Comparison of ENCODE assay signal across 11 cellular contexts in genomic region chr14:25032092-25032784, GRCh38. TPM values are rescaled to one million over a fixed set of nuclear protein-coding genes. Genes with fewer than 3 reads are reported as not detected.
A peak's percentile ranks its signal among the peaks of the same experiment; 100 is the strongest.
DNase-seq lines count a peak whose midpoint lies in the region; ATAC-seq and TF ChIP-seq lines count a peak whose summit lies in the region.
"Had no signal": no experiment of that assay in that cellular context is flagged by ENCODE, and none has a peak within 500 bp of the region (broad histone marks: within the 10 kb centered on the region; RNA-seq: fewer than 3 reads in every experiment).

No MANE protein-coding gene starts in this region.

- H3K14ac ChIP-seq in neuronal stem cell (ENCODE audit: low read length): no peak overlapping the region

- H2BK15ac ChIP-seq in neuronal stem cell (ENCODE audit: low read length): no peak overlapping the region

- no peak overlapping the region for H2BK5ac ChIP-seq in neuronal stem cell (ENCODE audit: low read length)

- no CpG with 5 or more reads among the region's 10 CpGs for WGBS in neuronal stem cell (ENCODE audit: extremely low coverage in 2 of 2, insufficient read length in 2 of 2, insufficient replicate concordance in 1 of 2), 2 donors

- peak; percentile 51 for TF ChIP-seq CTCF in BE2C (IDR thresholded peaks at IDR 0.05; ENCODE audit: low read depth, low read length)
- peak; percentile 60 for TF ChIP-seq CTCF in GM12873 (IDR thresholded peaks at IDR 0.05; ENCODE audit: insufficient read depth, low read depth, low read length, missing control alignments)
- TF ChIP-seq CTCF in fibroblast of pulmonary artery (IDR thresholded peaks at IDR 0.05; ENCODE audit: low read length, missing control alignments): peak; percentile 30

- H2BK120ac ChIP-seq in neuronal stem cell (ENCODE audit: low read depth, low read length): no peak overlapping the region

- no peak overlapping the region for H3K27ac ChIP-seq in neuronal stem cell (replicated peaks; ENCODE audit: low read length)
- H3K27ac ChIP-seq: SJSA1 had no signal

- H2BK12ac ChIP-seq in neuronal stem cell (ENCODE audit: low read length): no peak overlapping the region

- H3K4ac ChIP-seq in neuronal stem cell (ENCODE audit: low read length): no peak overlapping the region

- peak; percentile 40 for DNase-seq in BE2C
- DNase-seq in NCI-H1048 (lab: John Stamatoyannopoulos, UW): peak; percentile 44
- DNase-seq in fibroblast of pulmonary artery (ENCODE audit: low read depth): no peak
- no peak for DNase-seq in NCI-H187 treated with DMSO at 0.1 percent for 48 hours (lab: John Stamatoyannopoulos, UW)
- no peak for DNase-seq in neuronal stem cell (ENCODE audit: low spot score)
- DNase-seq in NCI-H510A (lab: John Stamatoyannopoulos, UW): no peak
- DNase-seq: right cardiac atrium had no signal

- no peak overlapping the region for H4K8ac ChIP-seq in neuronal stem cell (ENCODE audit: low read depth, low read length)

- no peak overlapping the region for H3K23ac ChIP-seq in neuronal stem cell (ENCODE audit: low read depth, low read length, poor library complexity)

- ATAC-seq in HG02973 (IDR thresholded peaks at IDR 0.05; ENCODE audit: unreplicated experiment): no peak
- ATAC-seq: right cardiac atrium; stimulated activated memory B cell treated with anti-CD40 and anti-IgM and Interleukin-4, amounts not matched to agents 10 μg/mL and 1 μg/mL and 100 μg/mL, for 72 hours had no signal

- H2AFZ ChIP-seq in neuronal stem cell (ENCODE audit: low read length): no peak overlapping the region

- no peaks in the 10 kb centered on the region for H3K36me3 ChIP-seq in BE2C
- H3K36me3 ChIP-seq in neuronal stem cell (replicated peaks in 1 of 2; ENCODE audit: control insufficient read depth in 2 of 2, insufficient read depth in 2 of 2, low read length in 2 of 2): no peaks in the 10 kb centered on the region
- H3K36me3 ChIP-seq: SJSA1 had no signal

- H3K18ac ChIP-seq in neuronal stem cell (ENCODE audit: low read length): no peak overlapping the region

- H3K4me2 ChIP-seq in neuronal stem cell (ENCODE audit: insufficient read depth, low read length, poor library complexity, severe bottlenecking): no peak overlapping the region

- H3K4me1 ChIP-seq in BE2C (no peaks in the 10 kb centered on the region), neuronal stem cell (ENCODE audit: control insufficient read depth in 2 of 2, insufficient read depth in 1 of 2, low read depth in 1 of 2, low read length in 2 of 2) (no peaks in the 10 kb centered on the region)
- H3K4me1 ChIP-seq: SJSA1 had no signal

- no peak overlapping the region for H4K91ac ChIP-seq in neuronal stem cell (ENCODE audit: low read depth, low read length, poor library complexity)

- H3K27me3 ChIP-seq in BE2C (no peaks in the 10 kb centered on the region), neuronal stem cell (ENCODE audit: control insufficient read depth in 3 of 3, insufficient read depth in 3 of 3, low read depth in 1 of 3, low read length in 3 of 3) (peaks cover 0 to 3% (median 0%) of the 10 kb centered on the region in 3 experiments)

- H3K79me1 ChIP-seq in neuronal stem cell (ENCODE audit: low read depth, low read length): no peaks in the 10 kb centered on the region

- H3K4me3 ChIP-seq in BE2C (ENCODE audit: low read depth, low read length) (no peak overlapping the region), fibroblast of pulmonary artery (replicated peaks; ENCODE audit: low read depth, low read length) (no peak overlapping the region), neuronal stem cell (ENCODE audit: low read length in 2 of 2) (no peak overlapping the region)
- H3K4me3 ChIP-seq: SJSA1 had no signal

- no peak overlapping the region for H3K9ac ChIP-seq in neuronal stem cell (ENCODE audit: low read depth, low read length, poor library complexity)

- H3K9me3 ChIP-seq in BE2C (no peaks in the 10 kb centered on the region), neuronal stem cell (replicated peaks in 1 of 2; ENCODE audit: control insufficient read depth in 2 of 2, insufficient read depth in 1 of 2, low read depth in 1 of 2, low read length in 2 of 2) (no peaks in the 10 kb centered on the region)
- H3K9me3 ChIP-seq: SJSA1 had no signal

- no peak overlapping the region for H2AK5ac ChIP-seq in neuronal stem cell (ENCODE audit: low read depth, low read length)

RNA-seq across cellular contexts. Expression of gene STXBP6, which starts 17.7 kb away (rescaled TPM):
- polyA plus RNA-seq in BE2C (2012; ENCODE audit: insufficient read depth, insufficient read length, low read depth): 2.0 TPM
- 14.6 TPM for polyA plus RNA-seq in neuronal stem cell (2013, experiment 1 of 2)
- 14.8 TPM for polyA plus RNA-seq in neuronal stem cell (2013, experiment 2 of 2)

Comparison
In these comparisons a context has a peak if more than half of its experiments do, and no peak if none do; other contexts are left out.
1. DNase-seq: peak in BE2C (single experiment) and NCI-H1048 (single experiment); none in fibroblast of pulmonary artery (single experiment), NCI-H187 treated with DMSO at 0.1 percent for 48 hours (single experiment), neuronal stem cell (single experiment) and NCI-H510A (single experiment).
2. Peak in every context shown above with its lines, with median percentiles within 50 percentile points of each other: CTCF ChIP-seq.